ENCODE assay signal across 8 cellular contexts in the genomic region with DNA sequence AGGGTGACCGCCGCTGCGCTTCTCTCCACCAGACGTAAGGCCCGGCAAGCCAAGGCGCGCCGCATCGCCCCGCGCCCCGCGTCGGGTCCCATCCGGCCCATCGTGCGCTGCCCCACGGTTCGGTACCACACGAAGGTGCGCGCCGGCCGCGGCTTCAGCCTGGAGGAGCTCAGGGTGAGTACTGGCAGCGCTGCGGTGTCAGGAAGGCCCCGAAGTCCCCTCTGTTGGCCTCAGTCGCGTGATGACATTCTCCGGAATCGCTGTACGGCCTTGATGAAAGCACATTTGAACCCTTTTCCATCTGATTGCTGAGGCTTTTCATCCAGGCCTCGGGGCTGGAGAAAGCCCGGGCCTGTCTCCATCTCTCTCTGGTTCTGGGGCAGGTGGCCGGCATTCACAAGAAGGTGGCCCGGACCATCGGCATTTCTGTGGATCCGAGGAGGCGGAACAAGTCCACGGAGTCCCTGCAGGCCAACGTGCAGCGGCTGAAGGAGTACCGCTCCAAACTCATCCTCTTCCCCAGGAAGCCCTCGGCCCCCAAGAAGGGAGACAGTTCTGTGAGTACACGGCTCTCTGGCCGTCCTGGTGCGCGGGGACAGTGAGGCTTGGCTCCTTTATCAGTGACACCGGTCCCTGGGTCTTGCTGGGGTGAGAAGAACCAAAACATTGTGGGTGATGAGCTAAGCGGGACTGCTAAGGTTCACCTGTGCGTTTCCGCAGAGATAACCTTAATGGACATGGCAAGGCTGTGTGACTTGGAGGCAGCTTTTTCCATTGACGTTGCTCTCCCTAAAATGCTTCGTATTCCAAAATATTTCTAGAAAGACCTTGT. TPM values are rescaled to one million over a fixed set of nuclear protein-coding genes. Genes with fewer than 3 reads are reported as not detected.
DNase-seq lines count a peak whose midpoint lies in the region; ATAC-seq and TF ChIP-seq lines count a peak whose summit lies in the region.

No MANE protein-coding gene starts in this region.

- H3K9me3 ChIP-seq in DND-41 (ENCODE audit: insufficient read depth, low read length, severe bottlenecking) = no peaks in the 10 kb centered on the region
- H3K9me3 ChIP-seq in RWPE2 (ENCODE audit: severe bottlenecking) = no peaks in the 10 kb centered on the region
- no peaks in the 10 kb centered on the region for H3K9me3 ChIP-seq in ovary

- DNase-seq in DND-41 = no peak
- no peak for DNase-seq in RWPE2 (ENCODE audit: low spot score)
- no peak for DNase-seq in epithelial cell of esophagus (ENCODE audit: low read depth)
- DNase-seq in ovary = no peak
- no peak for DNase-seq in NCI-H1048 (lab: John Stamatoyannopoulos, UW)
- DNase-seq in SKM-1 (lab: John Stamatoyannopoulos, UW; ENCODE audit: unreplicated experiment) = no peak
- no peak for DNase-seq in medulla oblongata (ENCODE audit: extremely low spot score)

- H3K27ac ChIP-seq in DND-41 (ENCODE audit: low read length) = peak overlapping the region; percentile 82
- H3K27ac ChIP-seq in RWPE2 (ENCODE audit: poor library complexity, severe bottlenecking) = peak overlapping the region; percentile 85
- H3K27ac ChIP-seq in ovary = peak overlapping the region; percentile 69 to 96

- intact Hi-C loops in ovary (cut with DNase I) = loop anchor here in 1 of 4 donors (10.0 kb wide), 1 partner anchor 317 kb away; no protein-coding TSS in a partner anchor

- peaks cover 52% of the 10 kb centered on the region for H4K20me1 ChIP-seq in DND-41 (ENCODE audit: insufficient read depth, low read length)

- H3K36me3 ChIP-seq in DND-41 (ENCODE audit: insufficient read depth, low read length) (peaks cover 59% of the 10 kb centered on the region), RWPE2 (ENCODE audit: low read depth) (peaks cover 52% of the 10 kb centered on the region), ovary (no peaks in the 10 kb centered on the region)

- no peak for TF ChIP-seq EP300 in ovary (IDR thresholded peaks at IDR 0.05)

- 4 to 9% (median 6%) methylated on average over 35 to 55 of the region's 55 CpGs for WGBS in ovary, 3 donors

- peaks cover 44% of the 10 kb centered on the region for H3K79me2 ChIP-seq in DND-41 (ENCODE audit: insufficient read depth, low read length)

- H3K4me2 ChIP-seq in DND-41 (ENCODE audit: insufficient read depth, low read length) = peak overlapping the region; percentile 89

- H3K27me3 ChIP-seq in DND-41 (ENCODE audit: insufficient read depth, low read length, poor library complexity) = no peaks in the 10 kb centered on the region
- H3K27me3 ChIP-seq in RWPE2 (ENCODE audit: insufficient read depth, poor library complexity, severe bottlenecking) = no peaks in the 10 kb centered on the region
- H3K27me3 ChIP-seq in ovary = no peaks in the 10 kb centered on the region

- H3K4me1 ChIP-seq in DND-41 (ENCODE audit: insufficient read depth, low read length) = peaks cover 36% of the 10 kb centered on the region
- peaks cover 25% of the 10 kb centered on the region for H3K4me1 ChIP-seq in RWPE2 (ENCODE audit: insufficient read depth, poor library complexity, severe bottlenecking)
- H3K4me1 ChIP-seq in ovary (ENCODE audit: insufficient read depth) = peaks cover 11% of the 10 kb centered on the region

- peak overlapping the region; percentile 97 for H3K9ac ChIP-seq in DND-41 (ENCODE audit: low read depth, low read length)

- TF ChIP-seq CTCF in DND-41 (IDR thresholded peaks at IDR 0.05; ENCODE audit: borderline replicate concordance, extremely low read depth, low read length, poor library complexity, severe bottlenecking) (no peak), RWPE2 (IDR thresholded peaks at IDR 0.05; ENCODE audit: poor library complexity, severe bottlenecking) (no peak), epithelial cell of esophagus (IDR thresholded peaks at IDR 0.05; ENCODE audit: insufficient read depth, low read depth, low read length, missing control alignments) (no peak), ovary (IDR thresholded peaks at IDR 0.05) (no peak)

- ATAC-seq in DND-41 (ENCODE audit: insufficient read depth, low read depth) = no peak
- ATAC-seq in RWPE2 (ENCODE audit: low read depth) = no peak
- no peak for ATAC-seq in HG03520 (IDR thresholded peaks at IDR 0.05; ENCODE audit: unreplicated experiment)

- H3K4me3 ChIP-seq in DND-41 (ENCODE audit: low read depth in 1 of 2, low read length in 2 of 2) (peak overlapping the region; percentile 39 to 84), RWPE2 (ENCODE audit: severe bottlenecking) (peak overlapping the region; percentile 76), epithelial cell of esophagus (ENCODE audit: low read length) (peak overlapping the region; percentile 84), ovary (peak overlapping the region; percentile 65)

- H2AFZ ChIP-seq in DND-41 (ENCODE audit: low read depth, low read length) = no peak overlapping the region

- TF ChIP-seq POLR2A in ovary (IDR thresholded peaks at IDR 0.05) = no peak

RNA-seq across cellular contexts. Expression of gene RPL13, which starts 0.9 kb away (rescaled TPM):
- total RNA-seq in ovary = over 10,000 TPM in 2 of 7 donors, 1,000 to 10,000 TPM in 5; 4,259 to 21,366 (median 5,883) TPM
- polyA plus RNA-seq in ovary = over 10,000 TPM in 1 of 2 donors, 1,000 to 10,000 TPM in 1; 1,317 to 14,290 TPM

RNA-seq across cellular contexts. Expression of gene CPNE7, which starts 14.1 kb away (rescaled TPM):
- 1 to 10 TPM in 3 of 7 donors, under 1 TPM in 3, not detected in 1; 0.36 to 4.0 (median 1.2) TPM for total RNA-seq in ovary
- polyA plus RNA-seq in ovary = under 1 TPM in 1 of 2 donors, not detected in 1; 0.90 TPM

RNA-seq across cellular contexts. Expression of gene DPEP1, which starts 52.0 kb away (rescaled TPM):
- total RNA-seq in ovary = 1 to 10 TPM in 3 of 7 donors, under 1 TPM in 3, not detected in 1; 0.30 to 5.7 (median 1.3) TPM
- 1 to 10 TPM in 1 of 2 donors, under 1 TPM in 1; 0.35 to 3.3 TPM for polyA plus RNA-seq in ovary

RNA-seq across cellular contexts. Expression of gene SPG7, which starts 53.2 kb away (rescaled TPM):
- total RNA-seq in ovary = 100 to 1,000 TPM in 3 of 7 donors, 10 to 100 TPM in 4; 73.5 to 145 (median 96.0) TPM
- 10 to 100 TPM; 48.9 to 76.7 TPM for polyA plus RNA-seq in ovary
